9 cellular contexts compared by ENCODE assay signal in genomic region chrX:5278908-5279307, GRCh38.
"Had no signal": no experiment of that assay in that cellular context is flagged by ENCODE, and none has a peak within 500 bp of the region (broad histone marks: within the 10 kb centered on the region; RNA-seq: fewer than 3 reads in every experiment).

No MANE protein-coding gene starts in this region.

- ATAC-seq: GM23338, HepG2 had no signal

- DNase-seq: H9, HCEC 1CT, KBM-7 had no signal

- H3K4me2 ChIP-seq: GM23338 had no signal

- H3K36me3 Mint-ChIP-seq: IgD-negative memory B cell had no signal

- H2AFZ ChIP-seq: GM23338 had no signal

- H3K27ac Mint-ChIP-seq: GM23338, IgD-negative memory B cell had no signal

- H3K4me3 ChIP-seq: GM23338 had no signal

- H3K4me3 Mint-ChIP-seq: GM23338, H9, IgD-negative memory B cell had no signal

- H3K4me1 Mint-ChIP-seq: GM23338, IgD-negative memory B cell had no signal

- FAIRE-seq: H1, H54, HepG2 had no signal

- H3K27me3 Mint-ChIP-seq: IgD-negative memory B cell had no signal

- H3K27ac ChIP-seq: HL-60 had no signal
